Comparison of ENCODE assay signal across 16 cellular contexts in genomic region chr15:34122771-34123183, GRCh38. TPM values are rescaled to one million over a fixed set of nuclear protein-coding genes. Genes with fewer than 3 reads are reported as not detected.
DNase-seq lines count a peak whose midpoint lies in the region; ATAC-seq, FAIRE-seq and TF ChIP-seq lines count a peak whose summit lies in the region.
"Had no signal": no experiment of that assay in that cellular context is flagged by ENCODE, and none has a peak within 500 bp of the region (broad histone marks: within the 10 kb centered on the region; RNA-seq: fewer than 3 reads in every experiment).

No MANE protein-coding gene starts in this region.

- FAIRE-seq in GM12878 (lab: Jason Lieb, UNC) (no peak), GM12892 (lab: Jason Lieb, UNC) (no peak)

- H3K9me3 Mint-ChIP-seq in neural crest cell = peaks cover 2% of the 10 kb centered on the region
- H3K9me3 Mint-ChIP-seq in naive thymus-derived CD4-positive, alpha-beta T cell = peaks cover 0 to 8% (median 0%) of the 10 kb centered on the region in 11 donors

- DNase-seq in GM03348 (ENCODE audit: low spot score) = peak; percentile 54
- peak; percentile 42 for DNase-seq in GM12878 (ENCODE audit: low read depth, low spot score)
- no peak for DNase-seq in neural crest cell (ENCODE audit: low read depth, low spot score)
- DNase-seq in anterior cingulate cortex (lab: John Stamatoyannopoulos, UW) = no peak
- no peak for DNase-seq in GM12892 (ENCODE audit: insufficient read length)
- DNase-seq in naive thymus-derived CD4-positive, alpha-beta T cell = no peak
- DNase-seq in NCI-H345 (lab: John Stamatoyannopoulos, UW) = no peak
- DNase-seq: amygdala; DMS153; hippocampal formation; naive B cell; NCI-H187; SHP77; stimulated activated CD4-positive, alpha-beta T cell treated with anti-CD3 and anti-CD28 coated beads, Interleukin-4, amount 100 ng/mL, for 1 hour had no signal

- peak; percentile 68 to 95 for TF ChIP-seq EP300 in GM12878 (IDR thresholded peaks at IDR 0.05; ENCODE audit: borderline replicate concordance in 1 of 2, control insufficient read depth in 1 of 2, low read depth in 2 of 2, low read length in 2 of 2)

- no peak overlapping the region for H3K4me2 ChIP-seq in GM12878 (ENCODE audit: control insufficient read depth, insufficient read depth)

- intact Hi-C loops in GM12878 (cut with micrococcal nuclease; ENCODE audit: unreplicated experiment) = no loop called here
- intact Hi-C loops in naive thymus-derived CD4-positive, alpha-beta T cell (cut with micrococcal nuclease) = no loop called here

- TF ChIP-seq CTCF in GM12878 (IDR thresholded peaks at IDR 0.05 in 2 of 3, conservative IDR thresholded peaks at IDR 0.05 in 1 of 3; ENCODE audit: control insufficient read depth in 2 of 3, extremely low read depth in 1 of 3, insufficient read depth in 1 of 3, low read depth in 3 of 3, low read length in 3 of 3) = no peak
- no peak for TF ChIP-seq CTCF in neural crest cell (conservative IDR thresholded peaks at IDR 0.05)

- H3K27ac ChIP-seq in GM12878 (ENCODE audit: control insufficient read depth, insufficient read depth) = no peak overlapping the region
- no peak overlapping the region for H3K27ac ChIP-seq in naive thymus-derived CD4-positive, alpha-beta T cell (ENCODE audit: low read depth, low read length)

- H3K9ac ChIP-seq in GM12878 (ENCODE audit: control insufficient read depth, insufficient read depth, low read length) = no peak overlapping the region

- H3K36me3 ChIP-seq in GM12878 (ENCODE audit: control insufficient read depth in 2 of 2, insufficient read depth in 2 of 2, low read length in 1 of 2) = no peaks in the 10 kb centered on the region
- no peaks in the 10 kb centered on the region for H3K36me3 ChIP-seq in naive thymus-derived CD4-positive, alpha-beta T cell (ENCODE audit: control insufficient read depth in 2 of 3, insufficient read depth in 3 of 3, low read length in 3 of 3)
- H3K36me3 ChIP-seq: tibial nerve had no signal

- no peaks in the 10 kb centered on the region for H3K9me3 ChIP-seq in GM12878 (replicated peaks; ENCODE audit: control insufficient read depth, insufficient read depth, low read length)
- no peaks in the 10 kb centered on the region for H3K9me3 ChIP-seq in naive thymus-derived CD4-positive, alpha-beta T cell (ENCODE audit: control insufficient read depth in 2 of 3, low read length in 3 of 3)
- H3K9me3 ChIP-seq: tibial nerve had no signal

- WGBS in GM12878 (ENCODE audit: insufficient coverage, insufficient replicate concordance, low lambda C conversion rate, missing lambda C conversion rate) = 9% methylated on average over 6 of the region's 6 CpGs

- in situ Hi-C loops in GM12878 (cut with MboI) = no loop called here

- peak overlapping the region; percentile 9 for H3K27ac Mint-ChIP-seq in neural crest cell (ENCODE audit: unreplicated experiment)
- no peak overlapping the region for H3K27ac Mint-ChIP-seq in naive thymus-derived CD4-positive, alpha-beta T cell

- H2AFZ ChIP-seq in GM12878 (ENCODE audit: control insufficient read depth, low read depth, low read length) = peak overlapping the region; percentile 34

- no peaks in the 10 kb centered on the region for H3K27me3 ChIP-seq in GM12878 (replicated peaks in 1 of 2; ENCODE audit: control insufficient read depth in 2 of 2, insufficient read depth in 2 of 2, low read length in 1 of 2)
- H3K27me3 ChIP-seq in naive thymus-derived CD4-positive, alpha-beta T cell (ENCODE audit: control insufficient read depth in 2 of 2, insufficient read depth in 2 of 2, low read length in 2 of 2) = peaks cover 0 to 2% of the 10 kb centered on the region in 2 donors
- H3K27me3 ChIP-seq: tibial nerve had no signal

- H3K4me1 Mint-ChIP-seq in neural crest cell = peaks cover 14% of the 10 kb centered on the region
- H3K4me1 Mint-ChIP-seq in naive thymus-derived CD4-positive, alpha-beta T cell = no peaks in the 10 kb centered on the region
- H3K4me1 Mint-ChIP-seq: naive B cell had no signal

- SMC1A ChIA-PET in GM12878 (lab: Charles Lee; ENCODE audit: uncharacterized antibody, unreplicated experiment) = interaction anchor here (0.6 to 1.0 kb wide), 2 partner anchors 9 to 388 kb away, joined by 3 to 4 read pairs; no protein-coding TSS in a partner anchor

- POLR2A ChIA-PET in GM12878 (lab: Charles Lee) = interaction anchor here (1.1 kb wide), 1 partner anchor 20 kb away, joined by 3 read pairs; no protein-coding TSS in a partner anchor
- POLR2A ChIA-PET in naive thymus-derived CD4-positive, alpha-beta T cell (lab: Charles Lee) = interaction anchor here (0.6 kb wide), 1 partner anchor 39 kb away, joined by 3 read pairs; no protein-coding TSS in a partner anchor

- H3K36me3 Mint-ChIP-seq in neural crest cell (ENCODE audit: low read depth) = no peaks in the 10 kb centered on the region
- H3K36me3 Mint-ChIP-seq in naive thymus-derived CD4-positive, alpha-beta T cell = peaks cover 0 to 4% (median 0%) of the 10 kb centered on the region in 5 donors
- H3K36me3 Mint-ChIP-seq: naive B cell had no signal

- BruUV-seq in GM12878 (replicated peaks; lab: Mats Ljungman, UMichigan) = no TSS peak

- H3K4me3 Mint-ChIP-seq in neural crest cell = no peak overlapping the region
- no peak overlapping the region for H3K4me3 Mint-ChIP-seq in naive thymus-derived CD4-positive, alpha-beta T cell
- H3K4me3 Mint-ChIP-seq: naive B cell had no signal

- H3K79me2 ChIP-seq in GM12878 (ENCODE audit: control insufficient read depth, insufficient read depth, low read length) = no peaks in the 10 kb centered on the region

- H3K27me3 Mint-ChIP-seq in neural crest cell (ENCODE audit: low read depth) = peaks cover 10% of the 10 kb centered on the region
- H3K27me3 Mint-ChIP-seq in naive thymus-derived CD4-positive, alpha-beta T cell = peaks cover 0 to 16% (median 13%) of the 10 kb centered on the region in 5 donors

- ATAC-seq in HG03520 (IDR thresholded peaks at IDR 0.05; ENCODE audit: unreplicated experiment) = peak; percentile 72
- peak; percentile 89 for ATAC-seq in GM12878
- ATAC-seq in naive thymus-derived CD4-positive, alpha-beta T cell = no peak

- H4K20me1 ChIP-seq in GM12878 (ENCODE audit: control insufficient read depth, insufficient read depth) = no peaks in the 10 kb centered on the region

- no peaks in the 10 kb centered on the region for H3K4me1 ChIP-seq in GM12878 (ENCODE audit: control insufficient read depth, insufficient read depth, low read length)
- H3K4me1 ChIP-seq in naive thymus-derived CD4-positive, alpha-beta T cell (ENCODE audit: control insufficient read depth in 2 of 2, insufficient read depth in 2 of 2, low read length in 2 of 2) = no peaks in the 10 kb centered on the region
- H3K4me1 ChIP-seq: tibial nerve had no signal

- no peak overlapping the region for H3K4me3 ChIP-seq in GM12878
- H3K4me3 ChIP-seq in naive thymus-derived CD4-positive, alpha-beta T cell (ENCODE audit: low read length) = no peak overlapping the region
- H3K4me3 ChIP-seq: tibial nerve had no signal

- RAD21 ChIA-PET in GM12878 (lab: Charles Lee; ENCODE audit: unreplicated experiment) = interaction anchor here (0.6 kb wide), 1 partner anchor 13 kb away, joined by 3 read pairs; no protein-coding TSS in a partner anchor

- TF ChIP-seq POLR2A in GM12878 (IDR thresholded peaks at IDR 0.05; ENCODE audit: low read depth, low read length) (no peak), GM12892 (IDR thresholded peaks at IDR 0.05; ENCODE audit: low read depth, low read length) (no peak)

- no peak for TF ChIP-seq RAD21 in GM12878 (IDR thresholded peaks at IDR 0.05; ENCODE audit: insufficient read depth, low read depth, low read length)

- CTCF ChIA-PET in GM12878 (lab: Yijun Ruan, JAX) = interaction anchor here (1.6 kb wide), 1 partner anchor 12 kb away, joined by 9 read pairs; no protein-coding TSS in a partner anchor
- CTCF ChIA-PET in naive thymus-derived CD4-positive, alpha-beta T cell (lab: Charles Lee) = no interaction called here

RNA-seq across cellular contexts. Expression of gene PGBD4, which starts 20.9 kb away (rescaled TPM):
- total RNA-seq in GM12878 (2013; cell fraction: nucleolus; rRNA removed) = 13.5 and 14.0 TPM in 2 replicates
- 3.1 TPM in 2 replicates for total RNA-seq in GM12878 (2014; rRNA removed)
- 3.3 and 3.6 TPM in 2 replicates for total RNA-seq in GM12878 (2014; rRNA removed; fragmentation: Illumina TruSeq; extraction: Trizol)
- 2.3 and 2.4 TPM in 2 replicates for total RNA-seq in GM12878 (2021)
- polyA plus RNA-seq in GM12878 (2011; ENCODE audit: low read depth) = 1.6 TPM
- 5.8 and 8.2 TPM in 2 replicates for polyA plus RNA-seq in GM12878 (2011; rRNA removed)
- polyA plus RNA-seq in GM12878 (2011; cell fraction: cytosol; rRNA removed) = 2.5 and 2.7 TPM in 2 replicates
- 4.9 and 5.0 TPM in 2 replicates for polyA plus RNA-seq in GM12878 (2011; cell fraction: nucleus; rRNA removed)
- polyA plus RNA-seq in GM12878 (2012) = 1.9 and 2.3 TPM in 2 replicates
- 3.7 and 4.7 TPM in 2 replicates for polyA plus RNA-seq in GM12878 (2014; fragmentation: Illumina TruSeq; extraction: Trizol)
- polyA plus RNA-seq in GM12878 (2014; fragmentation: Nextera tagmentation; extraction: Ambion mirVana) = 1 to 10 TPM; 1.2 to 1.6 TPM
- 2.6 and 3.7 TPM in 2 replicates for polyA plus RNA-seq in GM12878 (2014; rRNA removed)
- 1 to 10 TPM; 1.5 TPM for polyA plus RNA-seq in GM12878 (2016; fragmentation: Nextera tagmentation; extraction: Ambion mirVana)
- 6.0 and 7.1 TPM in 2 replicates for polyA minus RNA-seq in GM12878 (2011; rRNA and poly(A)+ RNA removed)
- polyA minus RNA-seq in GM12878 (2011; cell fraction: cytosol; rRNA and poly(A)+ RNA removed) = 1.2 and 1.7 TPM in 2 replicates
- polyA minus RNA-seq in GM12878 (2011; cell fraction: nucleus; rRNA and poly(A)+ RNA removed) = 8.2 and 8.5 TPM in 2 replicates
- total RNA-seq in neural crest cell = 1.9 TPM in 2 replicates
- 2.2 TPM for polyA plus RNA-seq in GM12892 (2012; ENCODE audit: missing spikeins)
- 1 to 10 TPM; 3.2 to 6.5 (median 4.2) TPM for total RNA-seq in naive thymus-derived CD4-positive, alpha-beta T cell
- 1 to 10 TPM; 1.5 to 2.0 TPM for polyA plus RNA-seq in naive thymus-derived CD4-positive, alpha-beta T cell

RNA-seq across cellular contexts. Expression of gene EMC7, which starts 21.1 kb away (rescaled TPM):
- total RNA-seq in GM12878 (2013; cell fraction: nucleolus; rRNA removed) = 10.5 and 20.5 TPM in 2 replicates
- total RNA-seq in GM12878 (2014; rRNA removed) (25.6 and 27.6 TPM in 2 replicates), GM12878 (2014; rRNA removed; fragmentation: Illumina TruSeq; extraction: Trizol) (30.5 and 31.6 TPM in 2 replicates), GM12878 (2021) (39.6 and 43.3 TPM in 2 replicates), neural crest cell (29.8 and 30.9 TPM in 2 replicates)
- 55.0 TPM for polyA plus RNA-seq in GM12878 (2011; ENCODE audit: low read depth)
- polyA plus RNA-seq in GM12878 (2011; rRNA removed) (55.5 and 67.3 TPM in 2 replicates), GM12878 (2014; fragmentation: Illumina TruSeq; extraction: Trizol) (54.3 and 57.8 TPM in 2 replicates), GM12878 (2014; fragmentation: Nextera tagmentation; extraction: Ambion mirVana) (10 to 100 TPM; 16.5 to 49.3 TPM), GM12878 (2014; rRNA removed) (40.7 and 44.9 TPM in 2 replicates), GM12878 (2016; fragmentation: Nextera tagmentation; extraction: Ambion mirVana) (10 to 100 TPM; 88.0 to 88.9 TPM)
- polyA plus RNA-seq in GM12878 (2011; cell fraction: cytosol; rRNA removed) = 23.0 and 24.8 TPM in 2 replicates
- 16.3 and 22.7 TPM in 2 replicates for polyA plus RNA-seq in GM12878 (2011; cell fraction: nucleus; rRNA removed)
- 44.5 and 57.3 TPM in 2 replicates for polyA plus RNA-seq in GM12878 (2012)
- polyA minus RNA-seq in GM12878 (2011; rRNA and poly(A)+ RNA removed) = 13.2 and 20.9 TPM in 2 replicates
- polyA minus RNA-seq in GM12878 (2011; cell fraction: cytosol; rRNA and poly(A)+ RNA removed) = 7.2 and 7.4 TPM in 2 replicates
- polyA minus RNA-seq in GM12878 (2011; cell fraction: nucleus; rRNA and poly(A)+ RNA removed) = 6.9 and 12.0 TPM in 2 replicates
- 62.9 TPM for polyA plus RNA-seq in GM12892 (2012; ENCODE audit: missing spikeins)
- 10 to 100 TPM; 30.1 to 65.1 (median 36.9) TPM for total RNA-seq in naive thymus-derived CD4-positive, alpha-beta T cell
- 100 to 1,000 TPM in 1 of 2 donors, 10 to 100 TPM in 1; 95.0 to 112 TPM for polyA plus RNA-seq in naive thymus-derived CD4-positive, alpha-beta T cell

Comparison
In these comparisons a context has a peak if more than half of its experiments do, and no peak if none do; other contexts are left out.
1. DNase-seq: peak in GM03348 (single experiment) and GM12878 (single experiment); none in neural crest cell (single experiment), anterior cingulate cortex (0 of 58), GM12892 (single experiment), naive thymus-derived CD4-positive, alpha-beta T cell (0 of 9) and NCI-H345 (single experiment).